Comparison of ENCODE assay signal across 12 cellular contexts in the genomic region with DNA sequence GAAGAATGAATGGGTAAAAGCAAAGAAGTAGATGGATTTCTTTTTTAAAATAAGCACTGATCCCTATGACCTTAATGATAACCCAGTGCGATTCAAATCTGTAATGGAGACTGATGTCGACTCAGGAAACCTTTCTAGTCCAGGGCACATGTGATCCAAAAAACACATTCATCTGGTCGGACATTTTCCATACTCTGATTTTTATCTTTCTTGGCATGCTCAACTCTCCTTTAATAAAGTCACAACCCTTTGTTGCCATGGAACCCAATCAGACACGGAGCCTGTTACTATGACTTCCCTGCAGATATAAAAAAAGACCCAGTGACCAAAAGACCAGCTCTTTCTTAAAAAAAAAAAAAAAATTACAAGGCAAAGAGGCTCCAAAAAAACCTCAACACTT. TPM values are rescaled to one million over a fixed set of nuclear protein-coding genes. Genes with fewer than 3 reads are reported as not detected.
DNase-seq lines count a peak whose midpoint lies in the region; ATAC-seq and TF ChIP-seq lines count a peak whose summit lies in the region.
"Had no signal": no experiment of that assay in that cellular context is flagged by ENCODE, and none has a peak within 500 bp of the region (broad histone marks: within the 10 kb centered on the region; RNA-seq: fewer than 3 reads in every experiment).

No MANE protein-coding gene starts in this region.

- H3K27ac Mint-ChIP-seq in Caco-2 (ENCODE audit: unreplicated experiment), result no peak overlapping the region
- no peak overlapping the region for H3K27ac Mint-ChIP-seq in activated T-helper 2 cell treated with anti-CD3 and anti-CD28 coated beads, Interferon-gamma antibody, Interleukin-2, Interleukin-4, amounts not matched to agents 10 μg/mL and 5 μg/mL and 100 μg/mL, durations not matched to agents 14 hours and 24 hours and 36 hours

- peaks cover 0 to 60% (median 21%) of the 10 kb centered on the region in 3 donors for H3K4me1 ChIP-seq in esophagus squamous epithelium
- H3K4me1 ChIP-seq in Caco-2, result peaks cover 11% of the 10 kb centered on the region

- peak; percentile 64 for ATAC-seq in sciatic nerve

- CTCF ChIA-PET in RWPE1 (lab: Yijun Ruan, JAX), result interaction anchor here (0.6 kb wide), 1 partner anchor 194 kb away, joined by 8 read pairs; no protein-coding TSS in a partner anchor
- CTCF ChIA-PET in Caco-2 (lab: Charles Lee), result interaction anchor here (0.5 kb wide), 1 partner anchor 109 kb away, joined by 3 read pairs; no protein-coding TSS in a partner anchor

- no peaks in the 10 kb centered on the region for H3K27me3 Mint-ChIP-seq in Caco-2 (ENCODE audit: insufficient read depth, unreplicated experiment)
- peaks cover 2% of the 10 kb centered on the region for H3K27me3 Mint-ChIP-seq in activated T-helper 2 cell treated with anti-CD3 and anti-CD28 coated beads, Interferon-gamma antibody, Interleukin-2, Interleukin-4, amounts not matched to agents 10 μg/mL and 5 μg/mL and 100 μg/mL, durations not matched to agents 14 hours and 24 hours and 36 hours (ENCODE audit: low read depth)

- no peaks in the 10 kb centered on the region for H3K9me3 Mint-ChIP-seq in Caco-2 (ENCODE audit: unreplicated experiment)
- no peaks in the 10 kb centered on the region for H3K9me3 Mint-ChIP-seq in activated T-helper 2 cell treated with anti-CD3 and anti-CD28 coated beads, Interferon-gamma antibody, Interleukin-2, Interleukin-4, amounts not matched to agents 10 μg/mL and 5 μg/mL and 100 μg/mL, durations not matched to agents 14 hours and 24 hours and 36 hours

- no peak for TF ChIP-seq POLR2A in esophagus squamous epithelium (IDR thresholded peaks at IDR 0.05)

- TF ChIP-seq CTCF in RWPE1 (conservative IDR thresholded peaks at IDR 0.05; ENCODE audit: low read depth) (no peak), esophagus squamous epithelium (IDR thresholded peaks at IDR 0.05) (no peak), Caco-2 (IDR thresholded peaks at IDR 0.05; ENCODE audit: insufficient read depth in 1 of 2, low read depth in 1 of 2, low read length in 1 of 2, severe bottlenecking in 1 of 2, unreplicated experiment in 1 of 2) (no peak)

- peaks cover 7% of the 10 kb centered on the region for H3K4me1 Mint-ChIP-seq in Caco-2 (ENCODE audit: low read depth, unreplicated experiment)
- H3K4me1 Mint-ChIP-seq in activated T-helper 2 cell treated with anti-CD3 and anti-CD28 coated beads, Interferon-gamma antibody, Interleukin-2, Interleukin-4, amounts not matched to agents 10 μg/mL and 5 μg/mL and 100 μg/mL, durations not matched to agents 14 hours and 24 hours and 36 hours (ENCODE audit: low read depth), result peaks cover 16% of the 10 kb centered on the region

- DNase-seq in NCI-H2029 (lab: John Stamatoyannopoulos, UW) (peak; percentile 19), NCI-H2029 treated with DMSO at 0.1 percent for 48 hours (lab: John Stamatoyannopoulos, UW) (no peak), RWPE1 (ENCODE audit: low spot score) (peak; percentile 8), esophagus squamous epithelium (lab: John Stamatoyannopoulos, UW) (no peak), sciatic nerve (ENCODE audit: low spot score) (no peak), Caco-2 (no peak), NCI-H69 (lab: John Stamatoyannopoulos, UW) (no peak)
- DNase-seq in activated T-helper 2 cell treated with anti-CD3 and anti-CD28 coated beads, Interferon-gamma antibody, Interleukin-2, Interleukin-4, amounts not matched to agents 10 μg/mL and 5 μg/mL and 100 μg/mL, durations not matched to agents 14 hours and 24 hours and 36 hours (ENCODE audit: low spot score), result no peak
- DNase-seq: 8988T, HCEC 1CT, midbrain had no signal

- 29 to 41% methylated on average over 4 of the region's 4 CpGs for WGBS in esophagus squamous epithelium, 2 donors

- H3K9me3 ChIP-seq in esophagus squamous epithelium (no peaks in the 10 kb centered on the region), Caco-2 (peaks cover 6% of the 10 kb centered on the region)

- POLR2A ChIA-PET in RWPE1 (lab: Yijun Ruan, JAX; ENCODE audit: low non-redundant PET) (no interaction called here), Caco-2 (lab: Charles Lee) (no interaction called here)

- no TSS peak for BruUV-seq in Caco-2 (replicated peaks; lab: Mats Ljungman, UMichigan)

- H3K36me3 Mint-ChIP-seq in Caco-2 (ENCODE audit: insufficient read depth, unreplicated experiment), result no peaks in the 10 kb centered on the region
- H3K36me3 Mint-ChIP-seq in activated T-helper 2 cell treated with anti-CD3 and anti-CD28 coated beads, Interferon-gamma antibody, Interleukin-2, Interleukin-4, amounts not matched to agents 10 μg/mL and 5 μg/mL and 100 μg/mL, durations not matched to agents 14 hours and 24 hours and 36 hours (ENCODE audit: low read depth), result no peaks in the 10 kb centered on the region

- H3K27ac ChIP-seq in RWPE1, result no peak overlapping the region
- H3K27ac ChIP-seq in esophagus squamous epithelium, result peak overlapping the region; percentile 78 to 91 (median 82)

- H3K4me3 Mint-ChIP-seq in Caco-2 (ENCODE audit: unreplicated experiment), result no peak overlapping the region
- no peak overlapping the region for H3K4me3 Mint-ChIP-seq in activated T-helper 2 cell treated with anti-CD3 and anti-CD28 coated beads, Interferon-gamma antibody, Interleukin-2, Interleukin-4, amounts not matched to agents 10 μg/mL and 5 μg/mL and 100 μg/mL, durations not matched to agents 14 hours and 24 hours and 36 hours (ENCODE audit: low read depth)

- intact Hi-C loops in esophagus squamous epithelium (cut with DNase I), result no loop called here
- intact Hi-C loops in sciatic nerve (cut with DNase I), result no loop called here
- intact Hi-C loops in Caco-2 (cut with micrococcal nuclease; ENCODE audit: unreplicated experiment), result no loop called here
- intact Hi-C loops in activated T-helper 2 cell treated with anti-CD3 and anti-CD28 coated beads, Interferon-gamma antibody, Interleukin-2, Interleukin-4, amounts not matched to agents 10 μg/mL and 5 μg/mL and 100 μg/mL, durations not matched to agents 14 hours and 24 hours and 36 hours (cut with micrococcal nuclease), result no loop called here

- H3K27me3 ChIP-seq in esophagus squamous epithelium (no peaks in the 10 kb centered on the region), Caco-2 (replicated peaks; ENCODE audit: control insufficient read depth, insufficient read depth, low read length) (no peaks in the 10 kb centered on the region)

- H3K4me3 ChIP-seq in esophagus squamous epithelium, result peak overlapping the region in 3 of 4 donors; percentile 32 to 56 (median 38)
- no peak overlapping the region for H3K4me3 ChIP-seq in Caco-2 (ENCODE audit: low read depth, low read length)

- H3K36me3 ChIP-seq in esophagus squamous epithelium (no peaks in the 10 kb centered on the region), Caco-2 (ENCODE audit: control insufficient read depth, insufficient read depth, low read length) (no peaks in the 10 kb centered on the region)

RNA-seq across cellular contexts. Expression of a gene that starts 27.9 kb away (rescaled TPM):
- total RNA-seq in esophagus squamous epithelium (10 to 100 TPM in 2 of 4 donors, 1 to 10 TPM in 2; 6.8 to 14.2 (median 10.5) TPM), sciatic nerve (24.9 TPM), Caco-2 (2022) (2.1 and 4.3 TPM in 2 replicates)
- 0.05 and 0.14 TPM in 2 replicates for total RNA-seq in activated T-helper 2 cell treated with anti-CD3 and anti-CD28 coated beads, Interferon-gamma antibody, Interleukin-2, Interleukin-4, amounts not matched to agents 10 μg/mL and 5 μg/mL and 100 μg/mL, durations not matched to agents 14 hours and 24 hours and 36 hours
- total RNA-seq: T-helper 2 cell treated with Interferon-gamma antibody and Interleukin-4, amounts not matched to agents 100 ng/mL and 5 ng/mL, for 36 hours had no signal

Comparison
In these comparisons a context has a peak if more than half of its experiments do, and no peak if none do; other contexts are left out.
1. DNase-seq: peak in NCI-H2029 (single experiment) and RWPE1 (single experiment); none in NCI-H2029 treated with DMSO at 0.1 percent for 48 hours (single experiment), esophagus squamous epithelium (single experiment), sciatic nerve (single experiment), Caco-2 (0 of 2), NCI-H69 (single experiment) and activated T-helper 2 cell treated with anti-CD3 and anti-CD28 coated beads, Interferon-gamma antibody, Interleukin-2, Interleukin-4, amounts not matched to agents 10 μg/mL and 5 μg/mL and 100 μg/mL, durations not matched to agents 14 hours and 24 hours and 36 hours (single experiment).